ENCODE assay signal across 19 cellular contexts in the genomic region with DNA sequence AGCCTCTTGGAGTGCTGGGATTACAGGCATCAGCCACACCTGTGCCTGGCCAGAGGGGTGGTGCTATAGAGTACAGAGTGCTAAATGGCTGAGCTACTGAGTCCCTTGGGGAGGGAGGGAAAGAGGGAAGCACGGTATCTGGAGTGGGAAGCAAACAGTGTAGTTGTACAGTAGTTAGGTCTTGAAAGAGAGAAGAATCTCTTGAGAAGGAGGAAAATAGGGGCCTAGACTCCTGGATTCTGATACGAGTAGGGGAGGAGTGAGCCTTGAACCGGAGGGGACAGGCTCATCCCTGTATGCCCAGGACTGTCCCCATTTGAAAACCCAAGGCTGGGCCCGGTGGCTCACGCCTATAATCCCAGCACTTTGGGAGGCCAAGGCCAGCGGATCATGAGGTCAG. TPM values are rescaled to one million over a fixed set of nuclear protein-coding genes. Genes with fewer than 3 reads are reported as not detected.
DNase-seq lines count a peak whose midpoint lies in the region; ATAC-seq and TF ChIP-seq lines count a peak whose summit lies in the region.
"Had no signal": no experiment of that assay in that cellular context is flagged by ENCODE, and none has a peak within 500 bp of the region (broad histone marks: within the 10 kb centered on the region; RNA-seq: fewer than 3 reads in every experiment).

No MANE protein-coding gene starts in this region.

- H3K18ac ChIP-seq in mesenchymal stem cell (ENCODE audit: low read depth in 1 of 2, low read length in 2 of 2): no peak overlapping the region

- H3K9ac ChIP-seq in mesenchymal stem cell (ENCODE audit: low read length): peak overlapping the region; percentile 38

- no peak overlapping the region for H3K27ac ChIP-seq in CD8-positive, alpha-beta memory T cell (ENCODE audit: low read depth, low read length)
- H3K27ac ChIP-seq in mesenchymal stem cell (ENCODE audit: low read length, poor library complexity, severe bottlenecking): no peak overlapping the region
- H3K27ac ChIP-seq: ascending aorta, esophagus squamous epithelium had no signal

- H3K27me3 Mint-ChIP-seq in activated CD4-positive, alpha-beta T cell treated with anti-CD3 and anti-CD28 coated beads for 36 hours: no peaks in the 10 kb centered on the region
- H3K27me3 Mint-ChIP-seq in CD8-positive, alpha-beta memory T cell: peaks cover 0 to 26% of the 10 kb centered on the region in 2 donors
- no peaks in the 10 kb centered on the region for H3K27me3 Mint-ChIP-seq in activated CD4-positive, alpha-beta memory T cell treated with anti-CD3 and anti-CD28 coated beads for 36 hours
- H3K27me3 Mint-ChIP-seq in progenitor cell of endocrine pancreas: no peaks in the 10 kb centered on the region

- POLR2A ChIA-PET in activated CD4-positive, alpha-beta T cell treated with anti-CD3 and anti-CD28 coated beads for 36 hours (lab: Charles Lee): no interaction called here
- POLR2A ChIA-PET in CD8-positive, alpha-beta memory T cell (lab: Charles Lee): interaction anchor here (0.8 kb wide), 1 partner anchor 9 kb away, joined by 3 read pairs; a partner anchor contains a TSS
- POLR2A ChIA-PET in activated CD4-positive, alpha-beta memory T cell treated with anti-CD3 and anti-CD28 coated beads for 36 hours (lab: Charles Lee): no interaction called here

- no peak overlapping the region for H2BK12ac ChIP-seq in mesenchymal stem cell (ENCODE audit: low read length in 2 of 2)

- H3K4ac ChIP-seq in mesenchymal stem cell (ENCODE audit: low read depth in 1 of 2, low read length in 2 of 2): no peak overlapping the region

- no peak overlapping the region for H4K8ac ChIP-seq in mesenchymal stem cell (ENCODE audit: low read length)

- no peak overlapping the region for H3K23ac ChIP-seq in mesenchymal stem cell (ENCODE audit: low read length in 2 of 2)

- H3K4me3 Mint-ChIP-seq in activated CD4-positive, alpha-beta T cell treated with anti-CD3 and anti-CD28 coated beads for 36 hours: no peak overlapping the region
- H3K4me3 Mint-ChIP-seq in CD8-positive, alpha-beta memory T cell: peak overlapping the region in 6 of 7 donors; percentile 6 to 74 (median 52)
- H3K4me3 Mint-ChIP-seq in activated CD4-positive, alpha-beta memory T cell treated with anti-CD3 and anti-CD28 coated beads for 36 hours: no peak overlapping the region
- no peak overlapping the region for H3K4me3 Mint-ChIP-seq in progenitor cell of endocrine pancreas (ENCODE audit: low read depth)

- H2AK5ac ChIP-seq in mesenchymal stem cell (ENCODE audit: low read length, severe bottlenecking): no peak overlapping the region

- H3K36me3 ChIP-seq in CD8-positive, alpha-beta memory T cell (ENCODE audit: insufficient read depth, low read length): peaks cover 12% of the 10 kb centered on the region
- peaks cover 37% of the 10 kb centered on the region in 2 experiments for H3K36me3 ChIP-seq in mesenchymal stem cell (ENCODE audit: control insufficient read depth in 1 of 2, insufficient read depth in 2 of 2, low read depth in 1 of 2, low read length in 2 of 2)

- no peak overlapping the region for H3K4me2 ChIP-seq in mesenchymal stem cell (ENCODE audit: low read length, poor library complexity, severe bottlenecking)

- peaks cover 20% of the 10 kb centered on the region for H3K79me1 ChIP-seq in mesenchymal stem cell (replicated peaks; ENCODE audit: low read length, poor library complexity, severe bottlenecking)

- no peak overlapping the region for H3K4me3 ChIP-seq in CD8-positive, alpha-beta memory T cell (ENCODE audit: low read length)
- H3K4me3 ChIP-seq in mesenchymal stem cell (ENCODE audit: insufficient read depth in 1 of 2, low read depth in 1 of 2, low read length in 2 of 2): no peak overlapping the region
- H3K4me3 ChIP-seq: ascending aorta, esophagus squamous epithelium, GM12878, upper lobe of left lung had no signal

- no peak overlapping the region for H4K91ac ChIP-seq in mesenchymal stem cell (ENCODE audit: low read length)

- CTCF ChIA-PET in activated CD4-positive, alpha-beta T cell treated with anti-CD3 and anti-CD28 coated beads for 36 hours (lab: Charles Lee): no interaction called here
- CTCF ChIA-PET in CD8-positive, alpha-beta memory T cell (lab: Charles Lee): interaction anchor here (1.5 kb wide), 1 partner anchor 9 kb away, joined by 7 read pairs; a partner anchor contains a TSS
- CTCF ChIA-PET in activated CD4-positive, alpha-beta memory T cell treated with anti-CD3 and anti-CD28 coated beads for 36 hours (lab: Charles Lee): no interaction called here

- intact Hi-C loops in activated CD4-positive, alpha-beta T cell treated with anti-CD3 and anti-CD28 coated beads for 36 hours (cut with DNase I, micrococcal nuclease): no loop called here
- intact Hi-C loops in activated CD4-positive, alpha-beta memory T cell treated with anti-CD3 and anti-CD28 coated beads for 36 hours (cut with micrococcal nuclease): no loop called here

- no peaks in the 10 kb centered on the region for H3K27me3 ChIP-seq in CD8-positive, alpha-beta memory T cell (ENCODE audit: insufficient read depth, low read length, poor library complexity, severe bottlenecking)
- no peaks in the 10 kb centered on the region for H3K27me3 ChIP-seq in mesenchymal stem cell (ENCODE audit: control insufficient read depth in 1 of 2, insufficient read depth in 1 of 2, low read length in 2 of 2)
- H3K27me3 ChIP-seq: ascending aorta, esophagus squamous epithelium, upper lobe of left lung had no signal

- H3K9me3 Mint-ChIP-seq in activated CD4-positive, alpha-beta T cell treated with anti-CD3 and anti-CD28 coated beads for 36 hours (ENCODE audit: low read depth): no peaks in the 10 kb centered on the region
- peaks cover 0 to 5% (median 0%) of the 10 kb centered on the region in 5 donors for H3K9me3 Mint-ChIP-seq in CD8-positive, alpha-beta memory T cell
- H3K9me3 Mint-ChIP-seq in activated CD4-positive, alpha-beta memory T cell treated with anti-CD3 and anti-CD28 coated beads for 36 hours: no peaks in the 10 kb centered on the region
- H3K9me3 Mint-ChIP-seq in progenitor cell of endocrine pancreas (ENCODE audit: low read depth): no peaks in the 10 kb centered on the region

- H3K9me3 ChIP-seq in CD8-positive, alpha-beta memory T cell (ENCODE audit: low read length): no peaks in the 10 kb centered on the region
- H3K9me3 ChIP-seq in mesenchymal stem cell (ENCODE audit: control insufficient read depth, low read length): no peaks in the 10 kb centered on the region
- H3K9me3 ChIP-seq: ascending aorta, esophagus squamous epithelium, upper lobe of left lung had no signal

- 98% methylated on average over 6 of the region's 6 CpGs for WGBS in mesenchymal stem cell

- no peak for ATAC-seq in activated CD4-positive, alpha-beta T cell treated with anti-CD3 and anti-CD28 coated beads for 36 hours
- ATAC-seq in HG02759 (IDR thresholded peaks at IDR 0.05; ENCODE audit: unreplicated experiment): no peak
- ATAC-seq: GM12878 had no signal

- H2AFZ ChIP-seq in mesenchymal stem cell (ENCODE audit: low read depth, low read length): no peak overlapping the region

- H3K4me1 ChIP-seq in CD8-positive, alpha-beta memory T cell (ENCODE audit: insufficient read depth, low read length): peaks cover 56% of the 10 kb centered on the region
- H3K4me1 ChIP-seq in mesenchymal stem cell (ENCODE audit: control insufficient read depth, insufficient read depth, low read depth, low read length): peaks cover 11% of the 10 kb centered on the region

- peaks cover 64% of the 10 kb centered on the region for H3K4me1 Mint-ChIP-seq in activated CD4-positive, alpha-beta T cell treated with anti-CD3 and anti-CD28 coated beads for 36 hours
- H3K4me1 Mint-ChIP-seq in CD8-positive, alpha-beta memory T cell: peaks cover 61 to 73% (median 66%) of the 10 kb centered on the region in 3 donors
- H3K4me1 Mint-ChIP-seq in activated CD4-positive, alpha-beta memory T cell treated with anti-CD3 and anti-CD28 coated beads for 36 hours (ENCODE audit: low read depth): peaks cover 50% of the 10 kb centered on the region
- H3K4me1 Mint-ChIP-seq in progenitor cell of endocrine pancreas (ENCODE audit: low read depth): peaks cover 19% of the 10 kb centered on the region

- H2BK120ac ChIP-seq in mesenchymal stem cell (ENCODE audit: low read depth, low read length): no peak overlapping the region

- no peak overlapping the region for H3K14ac ChIP-seq in mesenchymal stem cell (ENCODE audit: low read length in 2 of 2)

- H2BK15ac ChIP-seq in mesenchymal stem cell (ENCODE audit: low read depth, poor library complexity, severe bottlenecking): no peak overlapping the region

- TF ChIP-seq CTCF in progenitor cell of endocrine pancreas (IDR thresholded peaks at IDR 0.05; ENCODE audit: unreplicated experiment): no peak

- peaks cover 44% of the 10 kb centered on the region for H3K36me3 Mint-ChIP-seq in activated CD4-positive, alpha-beta T cell treated with anti-CD3 and anti-CD28 coated beads for 36 hours (ENCODE audit: low read depth)
- peaks cover 19 to 64% (median 21%) of the 10 kb centered on the region in 3 donors for H3K36me3 Mint-ChIP-seq in CD8-positive, alpha-beta memory T cell
- H3K36me3 Mint-ChIP-seq in activated CD4-positive, alpha-beta memory T cell treated with anti-CD3 and anti-CD28 coated beads for 36 hours: peaks cover 18% of the 10 kb centered on the region
- peaks cover 19% of the 10 kb centered on the region for H3K36me3 Mint-ChIP-seq in progenitor cell of endocrine pancreas (ENCODE audit: insufficient read depth)

- DNase-seq in activated CD4-positive, alpha-beta T cell treated with anti-CD3 and anti-CD28 coated beads for 36 hours: no peak
- no peak for DNase-seq in activated CD4-positive, alpha-beta T cell treated with anti-CD3 and anti-CD28 coated beads, Interleukin-2, amount 50 U/mL, for 4 hours
- peak in 2 of 5 donors; percentile 23 to 26 for DNase-seq in CD8-positive, alpha-beta memory T cell
- DNase-seq in activated CD4-positive, alpha-beta memory T cell treated with anti-CD3 and anti-CD28 coated beads for 36 hours: no peak
- DNase-seq in mesenchymal stem cell (peak; percentile 51), progenitor cell of endocrine pancreas (ENCODE audit: low spot score, unreplicated experiment) (no peak), NCI-H226 (no peak)
- DNase-seq: 8988T; activated CD4-positive, CD25-positive, alpha-beta regulatory T cell treated with anti-CD3 and anti-CD28 coated beads, Interleukin-2, amount 50 U/mL, for 72 hours; COR-L47; esophagus squamous epithelium; islet precursor cell; occipital lobe had no signal

- peak overlapping the region; percentile 51 for H3K27ac Mint-ChIP-seq in activated CD4-positive, alpha-beta T cell treated with anti-CD3 and anti-CD28 coated beads for 36 hours
- peak overlapping the region in 6 of 8 donors; percentile 68 to 89 (median 82) for H3K27ac Mint-ChIP-seq in CD8-positive, alpha-beta memory T cell
- peak overlapping the region; percentile 2 for H3K27ac Mint-ChIP-seq in activated CD4-positive, alpha-beta memory T cell treated with anti-CD3 and anti-CD28 coated beads for 36 hours
- H3K27ac Mint-ChIP-seq in progenitor cell of endocrine pancreas: no peak overlapping the region

- H2BK5ac ChIP-seq in mesenchymal stem cell (ENCODE audit: low read depth, low read length, poor library complexity, severe bottlenecking): no peak overlapping the region

RNA-seq across cellular contexts. Expression of a gene that starts 5.1 kb away (rescaled TPM):
- 10 to 100 TPM; 46.4 to 54.6 TPM for total RNA-seq in activated CD4-positive, alpha-beta T cell treated with anti-CD3 and anti-CD28 coated beads for 36 hours
- total RNA-seq in CD8-positive, alpha-beta memory T cell: 10 to 100 TPM; 44.2 to 47.8 TPM
- 77.8 TPM for polyA plus RNA-seq in CD8-positive, alpha-beta memory T cell
- 10 to 100 TPM; 40.3 to 45.5 TPM for total RNA-seq in activated CD4-positive, alpha-beta memory T cell treated with anti-CD3 and anti-CD28 coated beads for 36 hours
- polyA plus RNA-seq in mesenchymal stem cell (2013, experiment 1 of 2): 318 TPM
- 307 TPM for polyA plus RNA-seq in mesenchymal stem cell (2013, experiment 2 of 2)
- 80.2 and 80.4 TPM in 2 replicates for total RNA-seq in progenitor cell of endocrine pancreas

RNA-seq across cellular contexts. Expression of a gene that starts 9.2 kb away (rescaled TPM):
- total RNA-seq in activated CD4-positive, alpha-beta T cell treated with anti-CD3 and anti-CD28 coated beads for 36 hours: under 1 TPM in 1 of 2 experiments, not detected in 1; 0.25 TPM
- total RNA-seq in CD8-positive, alpha-beta memory T cell: not detected
- not detected for polyA plus RNA-seq in CD8-positive, alpha-beta memory T cell
- not detected for total RNA-seq in activated CD4-positive, alpha-beta memory T cell treated with anti-CD3 and anti-CD28 coated beads for 36 hours
- polyA plus RNA-seq in mesenchymal stem cell (2013, experiment 1 of 2): 0.03 TPM
- 0.05 TPM for polyA plus RNA-seq in mesenchymal stem cell (2013, experiment 2 of 2)
- 6.5 and 8.4 TPM in 2 replicates for total RNA-seq in progenitor cell of endocrine pancreas
- total RNA-seq: ascending aorta, esophagus squamous epithelium, GM12878, H4, mesenteric fat pad had no signal
- polyA plus RNA-seq: GM12878 had no signal

RNA-seq across cellular contexts. Expression of a gene that starts 36.3 kb away (rescaled TPM):
- not detected for total RNA-seq in activated CD4-positive, alpha-beta T cell treated with anti-CD3 and anti-CD28 coated beads for 36 hours
- total RNA-seq in CD8-positive, alpha-beta memory T cell: not detected
- polyA plus RNA-seq in CD8-positive, alpha-beta memory T cell: not detected
- not detected for total RNA-seq in activated CD4-positive, alpha-beta memory T cell treated with anti-CD3 and anti-CD28 coated beads for 36 hours
- 0.03 TPM for polyA plus RNA-seq in mesenchymal stem cell (2013, experiment 1 of 2)
- 0.03 TPM for polyA plus RNA-seq in mesenchymal stem cell (2013, experiment 2 of 2)
- total RNA-seq in progenitor cell of endocrine pancreas: 0.18 TPM in 1 of 2 replicates, not detected in the other
- total RNA-seq: ascending aorta, esophagus squamous epithelium, GM12878, H4, mesenteric fat pad, upper lobe of left lung had no signal
- polyA plus RNA-seq: GM12878 had no signal

RNA-seq across cellular contexts. Expression of a gene that starts 48.6 kb away (rescaled TPM):
- not detected for total RNA-seq in activated CD4-positive, alpha-beta T cell treated with anti-CD3 and anti-CD28 coated beads for 36 hours
- not detected for total RNA-seq in CD8-positive, alpha-beta memory T cell
- polyA plus RNA-seq in CD8-positive, alpha-beta memory T cell: not detected
- not detected for total RNA-seq in activated CD4-positive, alpha-beta memory T cell treated with anti-CD3 and anti-CD28 coated beads for 36 hours
- polyA plus RNA-seq in mesenchymal stem cell (2013, experiment 1 of 2): not detected
- polyA plus RNA-seq in mesenchymal stem cell (2013, experiment 2 of 2): not detected
- not detected in 2 replicates for total RNA-seq in progenitor cell of endocrine pancreas
- total RNA-seq: ascending aorta, GM12878 had no signal
- polyA plus RNA-seq: GM12878 had no signal

Comparison
In these comparisons a context has a peak if more than half of its experiments do, and no peak if none do; other contexts are left out.
1. H3K4me3 Mint-ChIP-seq: peak in CD8-positive, alpha-beta memory T cell (6 of 7); none in activated CD4-positive, alpha-beta T cell treated with anti-CD3 and anti-CD28 coated beads for 36 hours (single experiment), activated CD4-positive, alpha-beta memory T cell treated with anti-CD3 and anti-CD28 coated beads for 36 hours (single experiment) and progenitor cell of endocrine pancreas (single experiment).